Comparison of ENCODE assay signal across 1 cellular context in genomic region chr2:160022162-160022561, GRCh38.
TF ChIP-seq lines count a peak whose summit lies in the region.

No MANE protein-coding gene starts in this region.

TF ChIP-seq in IMR-90, 13 proteins besides CTCF, POLR2A, EP300 and RAD21:
- TF ChIP-seq CEBPB (IDR thresholded peaks at IDR 0.05; ENCODE audit: low read depth, low read length) (no peak), MAFK (IDR thresholded peaks at IDR 0.05; ENCODE audit: low read depth, low read length) (no peak), RCOR1 (IDR thresholded peaks at IDR 0.05; ENCODE audit: insufficient replicate concordance, low read length) (no peak)
